ENCODE assay signal across 19 cellular contexts in genomic region chr20:23092861-23093543, GRCh38. TPM values are rescaled to one million over a fixed set of nuclear protein-coding genes. Genes with fewer than 3 reads are reported as not detected.
DNase-seq lines count a peak whose midpoint lies in the region.
"Had no signal": no experiment of that assay in that cellular context is flagged by ENCODE, and none has a peak within 500 bp of the region (broad histone marks: within the 10 kb centered on the region; RNA-seq: fewer than 3 reads in every experiment).

No MANE protein-coding gene starts in this region.

- H3K36me3 ChIP-seq in SJCRH30, result no peaks in the 10 kb centered on the region
- no peaks in the 10 kb centered on the region for H3K36me3 ChIP-seq in endocrine pancreas (ENCODE audit: control insufficient read depth, insufficient read depth, low read length)
- H3K36me3 ChIP-seq: HAP-1 had no signal

- H3K27ac ChIP-seq in SJCRH30, result peak overlapping the region; percentile 56; the same call in 1 of the 2 replicates
- H3K27ac ChIP-seq: RWPE1 had no signal

- no peak overlapping the region for H3K9ac ChIP-seq in endocrine pancreas (ENCODE audit: control insufficient read depth, insufficient read depth, low read length)

- H3K27me3 ChIP-seq in SJCRH30 (no peaks in the 10 kb centered on the region), endocrine pancreas (ENCODE audit: control insufficient read depth, insufficient read depth, low read length) (no peaks in the 10 kb centered on the region)

- H3K4me3 ChIP-seq in SJCRH30, result no peak overlapping the region
- peak overlapping the region; percentile 24 for H3K4me3 ChIP-seq in endocrine pancreas (ENCODE audit: control insufficient read depth, insufficient read depth, low read length)
- H3K4me3 ChIP-seq: HAP-1 had no signal

- H3K4me1 ChIP-seq in SJCRH30 (peaks cover 20% of the 10 kb centered on the region), endocrine pancreas (ENCODE audit: control insufficient read depth, insufficient read depth, low read length) (no peaks in the 10 kb centered on the region)
- H3K4me1 ChIP-seq: HAP-1 had no signal

- H3K9me3 ChIP-seq in SJCRH30 (replicated peaks) (no peaks in the 10 kb centered on the region), endocrine pancreas (ENCODE audit: control insufficient read depth, low read length) (no peaks in the 10 kb centered on the region)
- H3K9me3 ChIP-seq: HAP-1 had no signal

- DNase-seq in A172 (ENCODE audit: low spot score) (peak; percentile 24), SJCRH30 (no peak), myocyte (ENCODE audit: low read depth) (peak; percentile 7), AG08395 (ENCODE audit: low spot score) (no peak), activated gamma-delta T cell treated with Interleukin-2 at 50 U/mL for 16 hours (no peak)
- DNase-seq in activated CD8-positive, alpha-beta memory T cell treated with anti-CD3 and anti-CD28 coated beads, Interleukin-2, amount 50 U/mL, for 4 hours, result no peak
- DNase-seq: AML-193; CD4-positive, CD25-positive, alpha-beta regulatory T cell; NCI-H1436; NCI-H2081 treated with DMSO at 0.1 percent for 48 hours; NCI-H2227 treated with DMSO at 0.1 percent for 48 hours; NCI-H526 had no signal

RNA-seq across cellular contexts. Expression of gene CD93, which starts 6.9 kb away (rescaled TPM):
- not detected in 2 replicates for total RNA-seq in A172 (2014; rRNA removed; shearing (Covaris generic))
- total RNA-seq in SJCRH30 (2014; rRNA removed; shearing (Covaris generic)), result not detected in 2 replicates
- total RNA-seq in myocyte, result not detected in 2 replicates
- polyA plus RNA-seq in myocyte (2012), result not detected
- total RNA-seq: HT-29, OCI-LY7 had no signal
- polyA plus RNA-seq: IgD-negative memory B cell had no signal

RNA-seq across cellular contexts. Expression of gene THBD, which starts 43.5 kb away (rescaled TPM):
- 0.07 and 0.17 TPM in 2 replicates for total RNA-seq in A172 (2014; rRNA removed; shearing (Covaris generic))
- total RNA-seq in SJCRH30 (2014; rRNA removed; shearing (Covaris generic)), result 0.03 TPM in 1 of 2 replicates, not detected in the other
- 14.2 and 17.9 TPM in 2 replicates for total RNA-seq in myocyte
- 5.6 TPM for polyA plus RNA-seq in myocyte (2012)
- total RNA-seq: A673; CD4-positive, CD25-positive, alpha-beta regulatory T cell; HT-29; OCI-LY7 had no signal
- polyA plus RNA-seq: CD4-positive, CD25-positive, alpha-beta regulatory T cell; IgD-negative memory B cell had no signal

RNA-seq across cellular contexts. Expression of gene SSTR4, which starts 57.9 kb away (rescaled TPM):
- not detected in 2 replicates for total RNA-seq in A172 (2014; rRNA removed; shearing (Covaris generic))
- total RNA-seq in SJCRH30 (2014; rRNA removed; shearing (Covaris generic)), result not detected in 2 replicates
- not detected in 2 replicates for total RNA-seq in myocyte
- polyA plus RNA-seq in myocyte (2012), result not detected
- total RNA-seq: A673; CD4-positive, CD25-positive, alpha-beta regulatory T cell; HT-29; OCI-LY7 had no signal
- polyA plus RNA-seq: CD4-positive, CD25-positive, alpha-beta regulatory T cell; IgD-negative memory B cell had no signal

Comparison
In these comparisons a context has a peak if more than half of its experiments do, and no peak if none do; other contexts are left out.
1. DNase-seq: peak in A172 (single experiment) and myocyte (single experiment); none in SJCRH30 (0 of 2), activated CD8-positive, alpha-beta memory T cell treated with anti-CD3 and anti-CD28 coated beads, Interleukin-2, amount 50 U/mL, for 4 hours (single experiment), AG08395 (single experiment) and activated gamma-delta T cell treated with Interleukin-2 at 50 U/mL for 16 hours (single experiment).
2. RNA of gene THBD, which starts 43.5 kb away (total RNA-seq): 14.2 to 17.9 TPM in myocyte; 0.07 to 0.17 TPM in A172 and 0.03 TPM in SJCRH30; every median in the first group is over 10 times any median in the second.